ENCODE assay signal across 20 cellular contexts in genomic region chr7:101442426-101443070, GRCh38.
DNase-seq lines count a peak whose midpoint lies in the region; FAIRE-seq and TF ChIP-seq lines count a peak whose summit lies in the region.
"Had no signal": no experiment of that assay in that cellular context is flagged by ENCODE, and none has a peak within 500 bp of the region (broad histone marks: within the 10 kb centered on the region; RNA-seq: fewer than 3 reads in every experiment).

No MANE protein-coding gene starts in this region.

- TF ChIP-seq CTCF in astrocyte (IDR thresholded peaks at IDR 0.05; ENCODE audit: insufficient read depth, low read depth, low read length), result no peak
- no peak for TF ChIP-seq CTCF in HFFc6 (IDR thresholded peaks at IDR 0.05)

- no peaks in the 10 kb centered on the region for H3K36me3 ChIP-seq in astrocyte (ENCODE audit: insufficient read depth, low read length)
- H3K36me3 ChIP-seq: HAP-1, right atrium auricular region, tibial nerve had no signal

- H2AFZ ChIP-seq in astrocyte (ENCODE audit: low read depth, low read length), result no peak overlapping the region

- no peak overlapping the region for H3K4me3 Mint-ChIP-seq in astrocyte (ENCODE audit: unreplicated experiment)
- H3K4me3 Mint-ChIP-seq in HFFc6, result no peak overlapping the region
- H3K4me3 Mint-ChIP-seq: activated CD4-positive, alpha-beta T cell treated with anti-CD3 and anti-CD28 coated beads, Interleukin-2, amount 10 ng/mL, durations not matched to agents 24 days and 14 days had no signal

- H3K27ac Mint-ChIP-seq in astrocyte (ENCODE audit: unreplicated experiment), result no peak overlapping the region
- no peak overlapping the region for H3K27ac Mint-ChIP-seq in HFFc6
- H3K27ac Mint-ChIP-seq: activated CD4-positive, alpha-beta T cell treated with anti-CD3 and anti-CD28 coated beads, Interleukin-2, amount 10 ng/mL, durations not matched to agents 24 days and 14 days had no signal

- H3K4me1 Mint-ChIP-seq in astrocyte (ENCODE audit: low read depth, unreplicated experiment) (peaks cover 4% of the 10 kb centered on the region), HFFc6 (ENCODE audit: low read depth) (peaks cover 6% of the 10 kb centered on the region; the same call in 1 of the 2 replicates)

- no peak for FAIRE-seq in astrocyte (lab: Jason Lieb, UNC)
- FAIRE-seq: endometrium had no signal

- H3K36me3 Mint-ChIP-seq in astrocyte (ENCODE audit: low read depth, unreplicated experiment) (no peaks in the 10 kb centered on the region), HFFc6 (ENCODE audit: low read depth) (no peaks in the 10 kb centered on the region)

- H4K20me1 ChIP-seq in astrocyte (ENCODE audit: insufficient read depth, low read length), result no peaks in the 10 kb centered on the region

- no peaks in the 10 kb centered on the region for H3K9me3 Mint-ChIP-seq in astrocyte (ENCODE audit: unreplicated experiment)
- no peaks in the 10 kb centered on the region for H3K9me3 Mint-ChIP-seq in HFFc6
- H3K9me3 Mint-ChIP-seq: activated CD4-positive, alpha-beta T cell treated with anti-CD3 and anti-CD28 coated beads, Interleukin-2, amount 10 ng/mL, durations not matched to agents 24 days and 14 days had no signal

- H3K4me2 ChIP-seq in astrocyte (ENCODE audit: low read length), result no peak overlapping the region

- no peaks in the 10 kb centered on the region for H3K9me3 ChIP-seq in astrocyte (ENCODE audit: insufficient read depth, low read depth, low read length)
- H3K9me3 ChIP-seq: HAP-1, right atrium auricular region, tibial nerve had no signal

- intact Hi-C loops in posterior cingulate gyrus (cut with DNase I), result no loop called here

- no peak overlapping the region for H3K9ac ChIP-seq in astrocyte (ENCODE audit: low read length)

- H3K27me3 ChIP-seq in astrocyte (ENCODE audit: insufficient read depth, low read length), result peaks cover 4% of the 10 kb centered on the region
- H3K27me3 ChIP-seq: right atrium auricular region, tibial nerve had no signal

- no peak overlapping the region for H3K27ac ChIP-seq in astrocyte (ENCODE audit: low read depth, low read length)
- H3K27ac ChIP-seq: right atrium auricular region, tibial nerve had no signal

- no peaks in the 10 kb centered on the region for H3K79me2 ChIP-seq in astrocyte (ENCODE audit: insufficient read depth, low read length)

- DNase-seq in A172 (ENCODE audit: low spot score), result peak; percentile 28
- DNase-seq in HK-2 (ENCODE audit: unreplicated experiment), result peak; percentile 8
- DNase-seq in astrocyte (ENCODE audit: low read depth), result peak; percentile 6
- peak; percentile 72 for DNase-seq in kidney glomerular epithelial cell (lab: John Stamatoyannopoulos, UW)
- no peak for DNase-seq in activated CD4-positive, alpha-beta T cell treated with anti-CD3 and anti-CD28 coated beads for 1 hour
- DNase-seq in C1 segment of cervical spinal cord (lab: John Stamatoyannopoulos, UW), result no peak
- DNase-seq in posterior cingulate gyrus, result no peak
- DNase-seq in HFFc6, result no peak
- DNase-seq: activated CD4-positive, alpha-beta T cell treated with anti-CD3 and anti-CD28 coated beads, Interleukin-2, amount 10 ng/mL, durations not matched to agents 24 days and 14 days; activated gamma-delta T cell; EL; midbrain; NCI-H1417 treated with DMSO at 0.1 percent for 48 hours; NCI-H748 treated with DMSO at 0.1 percent for 48 hours; nucleus accumbens; stimulated activated naive CD8-positive, alpha-beta T cell treated with anti-CD3 and anti-CD28 coated beads, Interleukin-15, Interleukin-2, amounts not matched to agents 100 U/mL and 50 U/mL, for 24 hours had no signal

- no peak overlapping the region for H3K4me3 ChIP-seq in astrocyte (ENCODE audit: insufficient read depth, low read depth, low read length)
- H3K4me3 ChIP-seq: HAP-1, right atrium auricular region, tibial nerve had no signal

- peaks cover 7% of the 10 kb centered on the region for H3K4me1 ChIP-seq in astrocyte (ENCODE audit: insufficient read depth, low read length)
- H3K4me1 ChIP-seq: HAP-1, right atrium auricular region had no signal

- H3K27me3 Mint-ChIP-seq in astrocyte (ENCODE audit: low read depth, unreplicated experiment) (peaks cover 11% of the 10 kb centered on the region), HFFc6 (ENCODE audit: insufficient read depth) (peaks cover 34% of the 10 kb centered on the region)

Comparison
In these comparisons a context has a peak if more than half of its experiments do, and no peak if none do; other contexts are left out.
1. DNase-seq: peak in A172 (single experiment), HK-2 (single experiment), astrocyte (single experiment) and kidney glomerular epithelial cell (single experiment); none in activated CD4-positive, alpha-beta T cell treated with anti-CD3 and anti-CD28 coated beads for 1 hour (single experiment), C1 segment of cervical spinal cord (0 of 14), posterior cingulate gyrus (0 of 10) and HFFc6 (single experiment).